17 cellular contexts compared by ENCODE assay signal in genomic region chr4:185813133-185813532, GRCh38. TPM values are rescaled to one million over a fixed set of nuclear protein-coding genes. Genes with fewer than 3 reads are reported as not detected.
"Had no signal": no experiment of that assay in that cellular context is flagged by ENCODE, and none has a peak within 500 bp of the region (broad histone marks: within the 10 kb centered on the region; RNA-seq: fewer than 3 reads in every experiment).

No MANE protein-coding gene starts in this region.

- H3K36me3 Mint-ChIP-seq: activated naive CD8-positive, alpha-beta T cell treated with anti-CD3 and anti-CD28 coated beads for 36 hours; immature natural killer cell; T-cell had no signal

- H3K4me1 Mint-ChIP-seq: activated CD4-positive, alpha-beta memory T cell treated with anti-CD3 and anti-CD28 coated beads, Interleukin-2, amount 10 ng/mL, durations not matched to agents 7 days and 5 days; activated naive CD8-positive, alpha-beta T cell treated with anti-CD3 and anti-CD28 coated beads for 36 hours had no signal

- H3K4me1 ChIP-seq: suprapubic skin, upper lobe of right lung had no signal

- H3K9me3 ChIP-seq: neutrophil, suprapubic skin, upper lobe of right lung had no signal

- FAIRE-seq: small intestine had no signal

- H3K4me3 ChIP-seq: lung, suprapubic skin, upper lobe of right lung had no signal

- H3K27ac ChIP-seq: brain microvascular endothelial cell, foreskin keratinocyte, neutrophil, suprapubic skin had no signal

- ATAC-seq: activated T-cell treated with anti-CD3 and anti-CD28 coated beads, Interleukin-2, amount 50 U/mL, for 72 hours; foreskin keratinocyte; stimulated activated naive CD8-positive, alpha-beta T cell treated with anti-CD3 and anti-CD28 coated beads, Interleukin-15, Interleukin-2, amounts not matched to agents 100 U/mL and 50 U/mL, for 24 hours; T-cell; upper lobe of right lung had no signal

- H3K27ac Mint-ChIP-seq: activated CD4-positive, alpha-beta memory T cell treated with anti-CD3 and anti-CD28 coated beads, Interleukin-2, amount 10 ng/mL, durations not matched to agents 7 days and 5 days; activated naive CD8-positive, alpha-beta T cell treated with anti-CD3 and anti-CD28 coated beads for 36 hours; activated T-cell treated with anti-CD3 and anti-CD28 coated beads, Interleukin-2, amount 50 U/mL, for 72 hours; immature natural killer cell; T-cell had no signal

- DNase-seq: activated CD4-positive, alpha-beta memory T cell treated with anti-CD3 and anti-CD28 coated beads, Interleukin-2, amount 10 ng/mL, durations not matched to agents 7 days and 5 days; activated CD8-positive, alpha-beta memory T cell treated with anti-CD3 and anti-CD28 coated beads, Interleukin-2, amount 50 U/mL, for 4 hours; activated naive CD8-positive, alpha-beta T cell treated with anti-CD3 and anti-CD28 coated beads for 36 hours; activated T-cell treated with anti-CD3 and anti-CD28 coated beads, Interleukin-2, amount 50 U/mL, for 72 hours; amygdala; brain microvascular endothelial cell; effector CD8-positive, alpha-beta T cell; foreskin keratinocyte; immature natural killer cell; small intestine; stimulated activated naive CD8-positive, alpha-beta T cell treated with anti-CD3 and anti-CD28 coated beads, Interleukin-15, Interleukin-2, amounts not matched to agents 100 U/mL and 50 U/mL, for 24 hours; T-cell; T-helper 9 cell; upper lobe of right lung had no signal

- H3K36me3 ChIP-seq: brain microvascular endothelial cell, neutrophil, suprapubic skin, upper lobe of right lung had no signal

- H3K27me3 ChIP-seq: brain microvascular endothelial cell, foreskin keratinocyte, suprapubic skin, upper lobe of right lung had no signal

- H3K9me3 Mint-ChIP-seq: activated CD4-positive, alpha-beta memory T cell treated with anti-CD3 and anti-CD28 coated beads, Interleukin-2, amount 10 ng/mL, durations not matched to agents 7 days and 5 days; activated naive CD8-positive, alpha-beta T cell treated with anti-CD3 and anti-CD28 coated beads for 36 hours; activated T-cell treated with anti-CD3 and anti-CD28 coated beads, Interleukin-2, amount 50 U/mL, for 72 hours; immature natural killer cell; T-cell had no signal

- H3K4me3 Mint-ChIP-seq: activated CD4-positive, alpha-beta memory T cell treated with anti-CD3 and anti-CD28 coated beads, Interleukin-2, amount 10 ng/mL, durations not matched to agents 7 days and 5 days; activated naive CD8-positive, alpha-beta T cell treated with anti-CD3 and anti-CD28 coated beads for 36 hours; activated T-cell treated with anti-CD3 and anti-CD28 coated beads, Interleukin-2, amount 50 U/mL, for 72 hours; immature natural killer cell; T-cell had no signal

RNA-seq across cellular contexts. Expression of gene SORBS2, which starts 1.1 kb away (rescaled TPM):
- total RNA-seq: activated CD4-positive, alpha-beta memory T cell treated with anti-CD3 and anti-CD28 coated beads, Interleukin-2, amount 10 ng/mL, durations not matched to agents 7 days and 5 days; activated naive CD8-positive, alpha-beta T cell treated with anti-CD3 and anti-CD28 coated beads for 36 hours had no signal
